In the genomic region with DNA sequence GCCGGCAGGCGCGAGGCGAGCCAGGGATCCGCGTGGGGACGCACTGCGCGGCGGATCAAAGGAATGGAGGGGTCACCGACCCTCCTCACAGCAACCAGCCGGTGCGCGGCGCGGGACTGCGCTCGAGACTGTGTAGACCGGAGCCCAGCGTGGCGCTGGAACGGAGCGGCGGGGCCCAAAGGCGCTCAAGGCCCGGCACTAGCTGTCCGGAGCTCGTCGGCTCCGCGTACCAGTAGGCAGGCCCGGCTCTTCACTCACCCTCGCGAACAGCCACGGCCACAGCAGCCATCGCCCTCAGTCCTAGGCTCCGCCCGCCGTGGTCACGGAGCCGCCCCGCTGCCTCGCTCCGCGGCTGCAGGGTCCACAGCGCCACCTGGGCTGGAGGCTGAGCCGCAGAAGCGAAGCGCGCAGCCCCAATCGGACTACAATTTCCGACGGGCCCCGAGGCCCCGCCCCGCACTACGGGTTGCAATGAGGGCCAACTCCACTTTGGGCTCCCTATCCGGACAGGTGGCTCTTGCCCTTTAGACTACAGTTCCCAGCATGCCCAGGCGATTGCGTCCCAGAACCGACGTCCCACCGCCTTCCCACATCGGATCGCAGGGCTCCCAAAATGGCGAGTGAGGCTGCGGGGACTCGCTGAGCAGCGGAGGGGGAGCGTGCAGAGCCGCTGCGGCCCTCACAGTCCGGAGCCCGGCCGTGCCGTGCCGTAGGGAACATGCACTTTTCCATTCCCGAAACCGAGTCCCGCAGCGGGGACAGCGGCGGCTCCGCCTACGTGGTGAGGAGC, we compare ENCODE assay signal across 1 cellular context.
TF ChIP-seq lines count a peak whose summit lies in the region.

Gene EIF2B4 (minus strand): TSS at position 313 of the 790 bp plus-strand sequence. CDS start 24 bp downstream, at position 289.
A gene with protein sequence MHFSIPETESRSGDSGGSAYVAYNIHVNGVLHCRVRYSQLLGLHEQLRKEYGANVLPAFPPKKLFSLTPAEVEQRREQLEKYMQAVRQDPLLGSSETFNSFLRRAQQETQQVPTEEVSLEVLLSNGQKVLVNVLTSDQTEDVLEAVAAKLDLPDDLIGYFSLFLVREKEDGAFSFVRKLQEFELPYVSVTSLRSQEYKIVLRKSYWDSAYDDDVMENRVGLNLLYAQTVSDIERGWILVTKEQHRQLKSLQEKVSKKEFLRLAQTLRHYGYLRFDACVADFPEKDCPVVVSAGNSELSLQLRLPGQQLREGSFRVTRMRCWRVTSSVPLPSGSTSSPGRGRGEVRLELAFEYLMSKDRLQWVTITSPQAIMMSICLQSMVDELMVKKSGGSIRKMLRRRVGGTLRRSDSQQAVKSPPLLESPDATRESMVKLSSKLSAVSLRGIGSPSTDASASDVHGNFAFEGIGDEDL (plus strand): TSS at position 591 of the 790 bp plus-strand sequence. CDS start 128 bp downstream, at position 719.

TF ChIP-seq in K562, 482 proteins besides CTCF, POLR2A, EP300 and RAD21 (continued from another document and continues in another):
- peak; percentile 96 for TF ChIP-seq CTCFL (IDR thresholded peaks at IDR 0.05; ENCODE audit: borderline replicate concordance, insufficient read depth, low read depth, low read length, poor library complexity, severe bottlenecking)
- peak; percentile 79 for TF ChIP-seq RB1 (IDR thresholded peaks at IDR 0.05; ENCODE audit: low read depth)
- TF ChIP-seq, protein P1, sequence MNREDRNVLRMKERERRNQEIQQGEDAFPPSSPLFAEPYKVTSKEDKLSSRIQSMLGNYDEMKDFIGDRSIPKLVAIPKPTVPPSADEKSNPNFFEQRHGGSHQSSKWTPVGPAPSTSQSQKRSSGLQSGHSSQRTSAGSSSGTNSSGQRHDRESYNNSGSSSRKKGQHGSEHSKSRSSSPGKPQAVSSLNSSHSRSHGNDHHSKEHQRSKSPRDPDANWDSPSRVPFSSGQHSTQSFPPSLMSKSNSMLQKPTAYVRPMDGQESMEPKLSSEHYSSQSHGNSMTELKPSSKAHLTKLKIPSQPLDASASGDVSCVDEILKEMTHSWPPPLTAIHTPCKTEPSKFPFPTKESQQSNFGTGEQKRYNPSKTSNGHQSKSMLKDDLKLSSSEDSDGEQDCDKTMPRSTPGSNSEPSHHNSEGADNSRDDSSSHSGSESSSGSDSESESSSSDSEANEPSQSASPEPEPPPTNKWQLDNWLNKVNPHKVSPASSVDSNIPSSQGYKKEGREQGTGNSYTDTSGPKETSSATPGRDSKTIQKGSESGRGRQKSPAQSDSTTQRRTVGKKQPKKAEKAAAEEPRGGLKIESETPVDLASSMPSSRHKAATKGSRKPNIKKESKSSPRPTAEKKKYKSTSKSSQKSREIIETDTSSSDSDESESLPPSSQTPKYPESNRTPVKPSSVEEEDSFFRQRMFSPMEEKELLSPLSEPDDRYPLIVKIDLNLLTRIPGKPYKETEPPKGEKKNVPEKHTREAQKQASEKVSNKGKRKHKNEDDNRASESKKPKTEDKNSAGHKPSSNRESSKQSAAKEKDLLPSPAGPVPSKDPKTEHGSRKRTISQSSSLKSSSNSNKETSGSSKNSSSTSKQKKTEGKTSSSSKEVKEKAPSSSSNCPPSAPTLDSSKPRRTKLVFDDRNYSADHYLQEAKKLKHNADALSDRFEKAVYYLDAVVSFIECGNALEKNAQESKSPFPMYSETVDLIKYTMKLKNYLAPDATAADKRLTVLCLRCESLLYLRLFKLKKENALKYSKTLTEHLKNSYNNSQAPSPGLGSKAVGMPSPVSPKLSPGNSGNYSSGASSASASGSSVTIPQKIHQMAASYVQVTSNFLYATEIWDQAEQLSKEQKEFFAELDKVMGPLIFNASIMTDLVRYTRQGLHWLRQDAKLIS (CRISPR knock-in tag; IDR thresholded peaks at IDR 0.05), result peak; percentile 71
- no peak for TF ChIP-seq ZNF165 (CRISPR knock-in tag; IDR thresholded peaks at IDR 0.05; ENCODE audit: borderline replicate concordance)
- TF ChIP-seq LEF1 (IDR thresholded peaks at IDR 0.05), result 0 out of 2 replicates have a peak, but pooled peaks have one; percentile 27
- no peak for TF ChIP-seq PPARD (CRISPR knock-in tag; IDR thresholded peaks at IDR 0.05)
- TF ChIP-seq STAT6 (CRISPR knock-in tag; IDR thresholded peaks at IDR 0.05), result 0 out of 2 replicates have a peak, but pooled peaks have one; percentile 29
- TF ChIP-seq RBM34 (IDR thresholded peaks at IDR 0.05; ENCODE audit: borderline replicate concordance, insufficient read depth, low read length), result 0 out of 2 replicates have a peak, but pooled peaks have one; percentile 76
- TF ChIP-seq POLR2G (IDR thresholded peaks at IDR 0.05; ENCODE audit: low read depth, low read length), result peak; percentile 95
- no peak for TF ChIP-seq CCAR2 (IDR thresholded peaks at IDR 0.05; ENCODE audit: low read depth, low read length)
- TF ChIP-seq ZNF668 (CRISPR knock-in tag; IDR thresholded peaks at IDR 0.05), result no peak
- TF ChIP-seq DEAF1 (CRISPR knock-in tag; IDR thresholded peaks at IDR 0.05), result peak; percentile 41; the same call in 1 of the 2 replicates
- no peak for TF ChIP-seq RBM15 (IDR thresholded peaks at IDR 0.05; ENCODE audit: insufficient read depth, low read length)
- TF ChIP-seq ZNF707 (CRISPR knock-in tag; conservative IDR thresholded peaks at IDR 0.05), result no peak
- TF ChIP-seq DNMT1 (IDR thresholded peaks at IDR 0.05), result no peak
- TF ChIP-seq, protein P2, sequence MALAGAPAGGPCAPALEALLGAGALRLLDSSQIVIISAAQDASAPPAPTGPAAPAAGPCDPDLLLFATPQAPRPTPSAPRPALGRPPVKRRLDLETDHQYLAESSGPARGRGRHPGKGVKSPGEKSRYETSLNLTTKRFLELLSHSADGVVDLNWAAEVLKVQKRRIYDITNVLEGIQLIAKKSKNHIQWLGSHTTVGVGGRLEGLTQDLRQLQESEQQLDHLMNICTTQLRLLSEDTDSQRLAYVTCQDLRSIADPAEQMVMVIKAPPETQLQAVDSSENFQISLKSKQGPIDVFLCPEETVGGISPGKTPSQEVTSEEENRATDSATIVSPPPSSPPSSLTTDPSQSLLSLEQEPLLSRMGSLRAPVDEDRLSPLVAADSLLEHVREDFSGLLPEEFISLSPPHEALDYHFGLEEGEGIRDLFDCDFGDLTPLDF (CRISPR knock-in tag; IDR thresholded peaks at IDR 0.05), result peak; percentile 81
- peak; percentile 37; the same call in 1 of the 2 replicates for TF ChIP-seq ZNF274 (IDR thresholded peaks at IDR 0.05; ENCODE audit: borderline replicate concordance, low read depth, low read length)
- no peak for TF ChIP-seq U2AF2 (optimal IDR thresholded peaks at IDR 0.05; ENCODE audit: low read depth, low read length)
- peak; percentile 90 for TF ChIP-seq ZNF395 (CRISPR knock-in tag; IDR thresholded peaks at IDR 0.05)
- no peak for TF ChIP-seq WHSC1 (IDR thresholded peaks at IDR 0.05; ENCODE audit: low read length)
- peak; percentile 97 for TF ChIP-seq CREB3L1 (IDR thresholded peaks at IDR 0.05; ENCODE audit: borderline replicate concordance, low read depth)
- TF ChIP-seq YBX1 (IDR thresholded peaks at IDR 0.05), result no peak
- TF ChIP-seq, protein P3, sequence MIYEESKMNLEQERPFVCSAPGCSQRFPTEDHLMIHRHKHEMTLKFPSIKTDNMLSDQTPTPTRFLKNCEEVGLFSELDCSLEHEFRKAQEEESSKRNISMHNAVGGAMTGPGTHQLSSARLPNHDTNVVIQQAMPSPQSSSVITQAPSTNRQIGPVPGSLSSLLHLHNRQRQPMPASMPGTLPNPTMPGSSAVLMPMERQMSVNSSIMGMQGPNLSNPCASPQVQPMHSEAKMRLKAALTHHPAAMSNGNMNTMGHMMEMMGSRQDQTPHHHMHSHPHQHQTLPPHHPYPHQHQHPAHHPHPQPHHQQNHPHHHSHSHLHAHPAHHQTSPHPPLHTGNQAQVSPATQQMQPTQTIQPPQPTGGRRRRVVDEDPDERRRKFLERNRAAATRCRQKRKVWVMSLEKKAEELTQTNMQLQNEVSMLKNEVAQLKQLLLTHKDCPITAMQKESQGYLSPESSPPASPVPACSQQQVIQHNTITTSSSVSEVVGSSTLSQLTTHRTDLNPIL (CRISPR knock-in tag; IDR thresholded peaks at IDR 0.05), result no peak
- no peak for TF ChIP-seq HIVEP1 (CRISPR knock-in tag; IDR thresholded peaks at IDR 0.05)
- no peak for TF ChIP-seq GATA2 (CRISPR knock-in tag; IDR thresholded peaks at IDR 0.05)
- TF ChIP-seq XRCC4 (IDR thresholded peaks at IDR 0.05; ENCODE audit: extremely low read depth, insufficient read depth, insufficient read length), result no peak
